In genomic region chr14:22871962-22872832, GRCh38 we compare ENCODE assay signal across 8 cellular contexts. TPM values are rescaled to one million over a fixed set of nuclear protein-coding genes. Genes with fewer than 3 reads are reported as not detected.
DNase-seq lines count a peak whose midpoint lies in the region; ATAC-seq, FAIRE-seq and TF ChIP-seq lines count a peak whose summit lies in the region.

No MANE protein-coding gene starts in this region.

- FAIRE-seq in K562 (lab: Jason Lieb, UNC), result peak; percentile 97

- TF ChIP-seq EP300 in K562 (IDR thresholded peaks at IDR 0.05; ENCODE audit: low read length), result no peak

- H3K9ac ChIP-seq in K562 (ENCODE audit: insufficient read depth in 1 of 2, low read depth in 2 of 2, low read length in 2 of 2) (peak overlapping the region; percentile 87 to 91), iPS-18a (ENCODE audit: low read length) (peak overlapping the region; percentile 59), skeletal muscle satellite cell (ENCODE audit: low read depth, low read length) (peak overlapping the region; percentile 90)

- intact Hi-C loops in K562 (cut with micrococcal nuclease), result loop anchor here (1.0 to 5.0 kb wide), 6 partner anchors 15 to 114 kb away; partner anchors contain the start of genes PRMT5 and RBM23

- peak overlapping the region; percentile 97 for H2AFZ ChIP-seq in K562 (ENCODE audit: low read depth, low read length)

- no peaks in the 10 kb centered on the region for H3K9me1 ChIP-seq in K562 (ENCODE audit: control insufficient read depth, insufficient read depth, low read length)

- H3K27ac ChIP-seq in K562 (ENCODE audit: extremely low read depth, low read depth, low read length) (peak overlapping the region; percentile 98), iPS-18a (ENCODE audit: low read length) (no peak overlapping the region)

- peak; percentile 20 for ATAC-seq in HG02571 (IDR thresholded peaks at IDR 0.05; ENCODE audit: unreplicated experiment)
- peak; percentile 71 for ATAC-seq in K562
- ATAC-seq in GM21717 (IDR thresholded peaks at IDR 0.05; ENCODE audit: unreplicated experiment), result no peak

- H3K4me3 ChIP-seq in K562 (peak overlapping the region; percentile 87), iPS-18a (ENCODE audit: low read length) (peak overlapping the region; percentile 82), skeletal muscle satellite cell (ENCODE audit: low read length) (peak overlapping the region; percentile 96)

- H4K20me1 ChIP-seq in K562 (replicated peaks; ENCODE audit: control insufficient read depth, insufficient read depth, low read length), result no peaks in the 10 kb centered on the region

- TF ChIP-seq POLR2A in K562 (conservative IDR thresholded peaks at IDR 0.05), result peak; percentile 43

- H3K4me1 ChIP-seq in K562 (replicated peaks in 1 of 2; ENCODE audit: control insufficient read depth in 2 of 2, insufficient read depth in 2 of 2, low read length in 2 of 2) (peaks cover 12 to 35% of the 10 kb centered on the region in 2 experiments), iPS-18a (ENCODE audit: control insufficient read depth, low read depth, low read length) (peaks cover 12% of the 10 kb centered on the region), skeletal muscle satellite cell (ENCODE audit: control insufficient read depth, insufficient read depth, low read length) (peaks cover 16% of the 10 kb centered on the region)

- under 1% methylated on average over 30 of the region's 54 CpGs for WGBS in K562 (ENCODE audit: insufficient coverage, low coverage, missing lambda C conversion rate)

- H3K79me2 ChIP-seq in K562 (ENCODE audit: control insufficient read depth, insufficient read depth, low read length), result peaks cover 15% of the 10 kb centered on the region

- BruUV-seq in K562 (replicated peaks; lab: Mats Ljungman, UMichigan), result no TSS peak

- peak; percentile 69 to 73 for TF ChIP-seq RAD21 in K562 (CRISPR knock-in tag; conservative IDR thresholded peaks at IDR 0.05 in 1 of 2, IDR thresholded peaks at IDR 0.05 in 1 of 2)

- POLR2A ChIA-PET in K562 (lab: Yijun Ruan, JAX), result interaction anchor here (0.5 to 5.1 kb wide), 12 partner anchors 10 to 184 kb away, joined by 3 to 60 read pairs (median 4); partner anchors contain the start of genes HAUS4, PRMT5, RBM23 and REM2

- H3K27me3 ChIP-seq in K562 (ENCODE audit: control insufficient read depth in 2 of 2, insufficient read depth in 2 of 2, low read length in 2 of 2), result no peaks in the 10 kb centered on the region
- no peaks in the 10 kb centered on the region for H3K27me3 ChIP-seq in iPS-18a (ENCODE audit: control insufficient read depth, insufficient read depth, low read length)
- no peaks in the 10 kb centered on the region for H3K27me3 ChIP-seq in skeletal muscle satellite cell (ENCODE audit: control insufficient read depth, insufficient read depth, low read length)

- H3K36me3 ChIP-seq in K562 (ENCODE audit: control insufficient read depth, insufficient read depth, low read length) (peaks cover 34% of the 10 kb centered on the region; the same call in 2 of the 3 replicates), iPS-18a (ENCODE audit: control insufficient read depth, low read depth, low read length) (peaks cover 7% of the 10 kb centered on the region), skeletal muscle satellite cell (ENCODE audit: insufficient read depth, low read length) (peaks cover 34% of the 10 kb centered on the region)

- CTCF ChIA-PET in K562 (lab: Yijun Ruan, JAX; ENCODE audit: low intra/inter-chr PET ratio), result interaction anchor here (0.6 to 2.2 kb wide), 4 partner anchors 26 to 314 kb away, joined by 3 to 18 read pairs (median 4); no protein-coding TSS in a partner anchor

- in situ Hi-C loops in K562 (cut with MboI), result no loop called here

- DNase-seq in NCI-H128 (lab: John Stamatoyannopoulos, UW; ENCODE audit: unreplicated experiment) (peak; percentile 80), T1000 (lab: John Stamatoyannopoulos, UW) (peak; percentile 59), K562 (ENCODE audit: extremely low read depth in 1 of 4, low spot score in 3 of 4) (peak; percentile 79 to 93 (median 83))

- no peaks in the 10 kb centered on the region for H3K9me3 ChIP-seq in K562 (replicated peaks; ENCODE audit: control insufficient read depth, insufficient read depth, low read depth, low read length)
- no peaks in the 10 kb centered on the region for H3K9me3 ChIP-seq in iPS-18a (ENCODE audit: control insufficient read depth, low read depth, low read length)
- H3K9me3 ChIP-seq in skeletal muscle satellite cell (replicated peaks; ENCODE audit: low read length), result no peaks in the 10 kb centered on the region

- H3K4me2 ChIP-seq in K562 (ENCODE audit: insufficient read depth, low read length) (peak overlapping the region; percentile 95), skeletal muscle satellite cell (ENCODE audit: low read length) (peak overlapping the region; percentile 96)

- peak; percentile 65 for TF ChIP-seq CTCF in GM12801 (IDR thresholded peaks at IDR 0.05; ENCODE audit: extremely low read depth, insufficient read length)
- peak; percentile 86 to 98 (median 96) for TF ChIP-seq CTCF in K562 (IDR thresholded peaks at IDR 0.05 in 2 of 3, conservative IDR thresholded peaks at IDR 0.05 in 1 of 3; ENCODE audit: insufficient read depth in 2 of 3, low read depth in 1 of 3, low read length in 3 of 3)

RNA-seq across cellular contexts. Expression of gene LRP10, which starts 0.7 kb away (rescaled TPM):
- 26.2 and 103 TPM in 2 replicates for total RNA-seq in K562 (2011; cell fraction: chromatin; rRNA removed; ENCODE audit: low replicate concordance)
- 119 and 150 TPM in 2 replicates for total RNA-seq in K562 (2011; cell fraction: nucleolus; rRNA removed)
- total RNA-seq in K562 (2011; cell fraction: nucleoplasm; rRNA removed), result 79.0 and 80.1 TPM in 2 replicates
- total RNA-seq in K562 (2014; rRNA removed) (10.9 and 14.9 TPM in 2 replicates), K562 (2014; rRNA removed; fragmentation: Illumina TruSeq; extraction: Trizol) (4.9 and 5.5 TPM in 2 replicates), K562 (2015; rRNA removed; fragmentation: Illumina TruSeq; extraction: Trizol) (6.9 and 8.1 TPM in 2 replicates), K562 (2021) (40.7 and 45.5 TPM in 2 replicates)
- polyA plus RNA-seq in K562 (2011; rRNA removed) (16.0 and 25.1 TPM in 2 replicates), K562 (2014; fragmentation: Illumina TruSeq; extraction: Trizol) (27.2 and 34.5 TPM in 2 replicates), K562 (2014; fragmentation: Nextera tagmentation; extraction: Ambion mirVana) (1 to 10 TPM; 1.3 to 2.3 TPM), K562 (2014; rRNA removed) (12.7 and 15.9 TPM in 2 replicates)
- polyA plus RNA-seq in K562 (2011; cell fraction: cytosol; rRNA removed), result 18.9 and 40.0 TPM in 2 replicates
- polyA plus RNA-seq in K562 (2011; cell fraction: nucleus; rRNA removed), result 17.1 and 30.2 TPM in 2 replicates
- 36.0 and 70.6 TPM in 2 replicates for polyA plus RNA-seq in K562 (2012)
- 15.2 and 24.3 TPM in 2 replicates for polyA minus RNA-seq in K562 (2011; rRNA and poly(A)+ RNA removed)
- 36.7 and 48.5 TPM in 2 replicates for polyA minus RNA-seq in K562 (2011; cell fraction: cytosol; rRNA and poly(A)+ RNA removed)
- 16.7 and 17.0 TPM in 2 replicates for polyA minus RNA-seq in K562 (2011; cell fraction: nucleus; rRNA and poly(A)+ RNA removed)
- 66.2 and 69.0 TPM in 2 replicates for total RNA-seq in skeletal muscle satellite cell (2012; rRNA removed)

RNA-seq across cellular contexts. Expression of gene REM2, which starts 10.8 kb away (rescaled TPM):
- total RNA-seq in K562 (2011; cell fraction: chromatin; rRNA removed; ENCODE audit: low replicate concordance), result 1.2 and 3.0 TPM in 2 replicates
- total RNA-seq in K562 (2011; cell fraction: nucleolus; rRNA removed), result 3.0 and 3.8 TPM in 2 replicates
- 2.4 and 2.7 TPM in 2 replicates for total RNA-seq in K562 (2011; cell fraction: nucleoplasm; rRNA removed)
- 0.29 and 0.36 TPM in 2 replicates for total RNA-seq in K562 (2014; rRNA removed)
- 0.18 and 0.51 TPM in 2 replicates for total RNA-seq in K562 (2014; rRNA removed; fragmentation: Illumina TruSeq; extraction: Trizol)
- 0.25 and 0.34 TPM in 2 replicates for total RNA-seq in K562 (2015; rRNA removed; fragmentation: Illumina TruSeq; extraction: Trizol)
- total RNA-seq in K562 (2021), result 0.40 and 0.69 TPM in 2 replicates
- polyA plus RNA-seq in K562 (2011; rRNA removed), result 0.91 and 1.0 TPM in 2 replicates
- 0.40 and 0.47 TPM in 2 replicates for polyA plus RNA-seq in K562 (2011; cell fraction: cytosol; rRNA removed)
- polyA plus RNA-seq in K562 (2011; cell fraction: nucleus; rRNA removed), result 1.2 and 2.3 TPM in 2 replicates
- 0.82 and 1.1 TPM in 2 replicates for polyA plus RNA-seq in K562 (2012)
- polyA plus RNA-seq in K562 (2014; fragmentation: Illumina TruSeq; extraction: Trizol), result 0.21 and 0.25 TPM in 2 replicates
- under 1 TPM; 0.38 to 0.50 TPM for polyA plus RNA-seq in K562 (2014; fragmentation: Nextera tagmentation; extraction: Ambion mirVana)
- polyA plus RNA-seq in K562 (2014; rRNA removed), result 0.20 and 0.97 TPM in 2 replicates
- polyA minus RNA-seq in K562 (2011; rRNA and poly(A)+ RNA removed), result 0.32 and 0.48 TPM in 2 replicates
- not detected in 2 replicates for polyA minus RNA-seq in K562 (2011; cell fraction: cytosol; rRNA and poly(A)+ RNA removed)
- polyA minus RNA-seq in K562 (2011; cell fraction: nucleus; rRNA and poly(A)+ RNA removed), result 0.81 and 1.9 TPM in 2 replicates
- total RNA-seq in skeletal muscle satellite cell (2012; rRNA removed), result 0.22 and 0.25 TPM in 2 replicates

RNA-seq across cellular contexts. Expression of gene MMP14, which starts 35.8 kb away (rescaled TPM):
- 9.3 and 17.2 TPM in 2 replicates for total RNA-seq in K562 (2011; cell fraction: chromatin; rRNA removed; ENCODE audit: low replicate concordance)
- 8.4 and 8.8 TPM in 2 replicates for total RNA-seq in K562 (2011; cell fraction: nucleolus; rRNA removed)
- total RNA-seq in K562 (2011; cell fraction: nucleoplasm; rRNA removed), result 7.2 and 9.0 TPM in 2 replicates
- total RNA-seq in K562 (2014; rRNA removed) (0.36 and 0.65 TPM in 2 replicates), K562 (2014; rRNA removed; fragmentation: Illumina TruSeq; extraction: Trizol) (0.51 and 0.80 TPM in 2 replicates), K562 (2015; rRNA removed; fragmentation: Illumina TruSeq; extraction: Trizol) (0.94 and 0.98 TPM in 2 replicates), K562 (2021) (2.3 and 4.5 TPM in 2 replicates)
- polyA plus RNA-seq in K562 (2011; rRNA removed) (2.1 and 2.9 TPM in 2 replicates), K562 (2014; fragmentation: Illumina TruSeq; extraction: Trizol) (1.2 and 1.3 TPM in 2 replicates), K562 (2014; fragmentation: Nextera tagmentation; extraction: Ambion mirVana) (not detected), K562 (2014; rRNA removed) (2.8 and 5.8 TPM in 2 replicates)
- polyA plus RNA-seq in K562 (2011; cell fraction: cytosol; rRNA removed), result 3.2 and 3.4 TPM in 2 replicates
- polyA plus RNA-seq in K562 (2011; cell fraction: nucleus; rRNA removed), result 15.7 and 30.4 TPM in 2 replicates
- 1.5 and 4.9 TPM in 2 replicates for polyA plus RNA-seq in K562 (2012)
- polyA minus RNA-seq in K562 (2011; rRNA and poly(A)+ RNA removed), result 0.35 and 0.39 TPM in 2 replicates
- 1.0 TPM in 1 of 2 replicates, not detected in the other for polyA minus RNA-seq in K562 (2011; cell fraction: cytosol; rRNA and poly(A)+ RNA removed)
- polyA minus RNA-seq in K562 (2011; cell fraction: nucleus; rRNA and poly(A)+ RNA removed), result 2.0 and 2.6 TPM in 2 replicates
- total RNA-seq in skeletal muscle satellite cell (2012; rRNA removed), result 260 and 382 TPM in 2 replicates

RNA-seq across cellular contexts. Expression of gene MRPL52, which starts 42.5 kb away (rescaled TPM):
- 70.4 and 75.8 TPM in 2 replicates for total RNA-seq in K562 (2011; cell fraction: chromatin; rRNA removed; ENCODE audit: low replicate concordance)
- 57.0 and 70.0 TPM in 2 replicates for total RNA-seq in K562 (2011; cell fraction: nucleolus; rRNA removed)
- total RNA-seq in K562 (2011; cell fraction: nucleoplasm; rRNA removed), result 73.5 and 91.2 TPM in 2 replicates
- total RNA-seq in K562 (2014; rRNA removed), result 161 and 168 TPM in 2 replicates
- 162 and 169 TPM in 2 replicates for total RNA-seq in K562 (2014; rRNA removed; fragmentation: Illumina TruSeq; extraction: Trizol)
- 169 and 170 TPM in 2 replicates for total RNA-seq in K562 (2015; rRNA removed; fragmentation: Illumina TruSeq; extraction: Trizol)
- 213 and 214 TPM in 2 replicates for total RNA-seq in K562 (2021)
- polyA plus RNA-seq in K562 (2011; rRNA removed), result 107 and 113 TPM in 2 replicates
- 60.6 and 83.2 TPM in 2 replicates for polyA plus RNA-seq in K562 (2011; cell fraction: cytosol; rRNA removed)
- 55.8 and 68.8 TPM in 2 replicates for polyA plus RNA-seq in K562 (2011; cell fraction: nucleus; rRNA removed)
- polyA plus RNA-seq in K562 (2012), result 149 and 246 TPM in 2 replicates
- polyA plus RNA-seq in K562 (2014; fragmentation: Illumina TruSeq; extraction: Trizol), result 71.1 and 71.5 TPM in 2 replicates
- 10 to 100 TPM; 56.5 to 79.8 TPM for polyA plus RNA-seq in K562 (2014; fragmentation: Nextera tagmentation; extraction: Ambion mirVana)
- polyA plus RNA-seq in K562 (2014; rRNA removed), result 173 and 220 TPM in 2 replicates
- 24.4 and 36.8 TPM in 2 replicates for polyA minus RNA-seq in K562 (2011; rRNA and poly(A)+ RNA removed)
- polyA minus RNA-seq in K562 (2011; cell fraction: cytosol; rRNA and poly(A)+ RNA removed), result 42.3 and 44.0 TPM in 2 replicates
- polyA minus RNA-seq in K562 (2011; cell fraction: nucleus; rRNA and poly(A)+ RNA removed), result 20.5 and 28.9 TPM in 2 replicates
- 51.3 and 68.4 TPM in 2 replicates for total RNA-seq in skeletal muscle satellite cell (2012; rRNA removed)

RNA-seq across cellular contexts. Expression of gene RBM23, which starts 46.8 kb away (rescaled TPM):
- total RNA-seq in K562 (2011; cell fraction: chromatin; rRNA removed; ENCODE audit: low replicate concordance), result 87.2 and 129 TPM in 2 replicates
- 74.0 and 76.5 TPM in 2 replicates for total RNA-seq in K562 (2011; cell fraction: nucleolus; rRNA removed)
- total RNA-seq in K562 (2011; cell fraction: nucleoplasm; rRNA removed), result 81.6 and 84.0 TPM in 2 replicates
- total RNA-seq in K562 (2014; rRNA removed) (46.0 and 68.2 TPM in 2 replicates), K562 (2014; rRNA removed; fragmentation: Illumina TruSeq; extraction: Trizol) (48.9 and 53.2 TPM in 2 replicates), K562 (2015; rRNA removed; fragmentation: Illumina TruSeq; extraction: Trizol) (66.8 and 73.0 TPM in 2 replicates), K562 (2021) (56.0 and 58.5 TPM in 2 replicates)
- polyA plus RNA-seq in K562 (2011; rRNA removed) (36.2 and 57.8 TPM in 2 replicates), K562 (2014; fragmentation: Illumina TruSeq; extraction: Trizol) (50.2 and 69.0 TPM in 2 replicates), K562 (2014; fragmentation: Nextera tagmentation; extraction: Ambion mirVana) (100 to 1,000 TPM in 1 of 2 experiments, 10 to 100 TPM in 1; 67.8 to 102 TPM), K562 (2014; rRNA removed) (47.1 and 50.4 TPM in 2 replicates)
- polyA plus RNA-seq in K562 (2011; cell fraction: cytosol; rRNA removed), result 57.1 and 82.5 TPM in 2 replicates
- polyA plus RNA-seq in K562 (2011; cell fraction: nucleus; rRNA removed), result 68.8 and 78.6 TPM in 2 replicates
- 43.1 and 49.8 TPM in 2 replicates for polyA plus RNA-seq in K562 (2012)
- 65.1 and 89.3 TPM in 2 replicates for polyA minus RNA-seq in K562 (2011; rRNA and poly(A)+ RNA removed)
- 26.5 and 31.2 TPM in 2 replicates for polyA minus RNA-seq in K562 (2011; cell fraction: cytosol; rRNA and poly(A)+ RNA removed)
- 24.9 and 39.5 TPM in 2 replicates for polyA minus RNA-seq in K562 (2011; cell fraction: nucleus; rRNA and poly(A)+ RNA removed)
- 29.9 and 48.3 TPM in 2 replicates for total RNA-seq in skeletal muscle satellite cell (2012; rRNA removed)
